In the genomic region with DNA sequence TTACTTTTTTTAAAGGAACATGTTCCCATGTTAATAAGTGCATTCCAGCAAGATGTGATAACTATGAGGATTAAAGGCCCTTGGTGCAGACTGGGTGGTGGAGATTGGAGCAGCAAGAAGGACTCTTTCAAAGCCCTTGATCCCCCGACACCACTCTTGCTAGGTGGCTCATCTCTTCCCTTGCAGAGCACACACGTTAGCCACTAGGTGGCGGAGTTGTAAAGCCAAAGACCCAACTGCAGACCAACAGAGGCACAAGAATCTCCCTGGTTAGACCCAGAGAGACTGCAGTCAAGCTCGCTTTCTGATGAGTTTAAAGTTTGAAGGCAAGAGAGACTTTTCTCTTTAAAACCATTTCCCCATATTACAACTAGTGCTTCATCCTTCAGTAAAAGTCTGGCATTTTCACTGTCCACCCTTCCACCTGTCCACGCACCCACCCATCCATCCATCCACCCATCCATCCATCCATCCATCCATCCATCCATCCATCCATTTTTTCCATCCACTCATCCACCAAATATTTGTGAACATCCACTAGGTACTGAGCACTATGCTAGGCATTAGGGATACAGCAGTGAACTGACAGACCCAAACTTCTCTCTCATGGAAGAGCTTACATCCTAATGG, we compare ENCODE assay signal across 8 cellular contexts.
DNase-seq lines count a peak whose midpoint lies in the region; ATAC-seq lines count a peak whose summit lies in the region.

No MANE protein-coding gene starts in this region.

- no peak overlapping the region for H3K27ac ChIP-seq in right cardiac atrium (ENCODE audit: low read length)

- no peaks in the 10 kb centered on the region for H3K4me1 ChIP-seq in right cardiac atrium (ENCODE audit: control insufficient read depth, insufficient read depth, low read length)

- H3K9me3 ChIP-seq in right cardiac atrium (ENCODE audit: control insufficient read depth, low read length) = no peaks in the 10 kb centered on the region

- H3K4me3 ChIP-seq in right cardiac atrium (ENCODE audit: low read length) = no peak overlapping the region
- H3K4me3 ChIP-seq in skeletal muscle cell (ENCODE audit: low read depth, low read length) = no peak overlapping the region

- WGBS in right cardiac atrium = 24% methylated on average over 5 of the region's 5 CpGs

- DNase-seq in DMS 273 treated with DMSO at 0.1 percent for 48 hours (lab: John Stamatoyannopoulos, UW) (peak; percentile 29), MV-4-11 (lab: John Stamatoyannopoulos, UW) (peak; percentile 51), SKM-1 (lab: John Stamatoyannopoulos, UW; ENCODE audit: unreplicated experiment) (peak; percentile 64), amniotic stem cell (lab: John Stamatoyannopoulos, UW) (peak; percentile 25), right cardiac atrium (peak in 2 of 3 donors; percentile 49 to 63), skeletal muscle cell (ENCODE audit: low read depth) (peak; percentile 24), OCI-M2 (lab: John Stamatoyannopoulos, UW; ENCODE audit: unreplicated experiment) (no peak)

- intact Hi-C loops in right cardiac atrium (cut with DNase I) = loop anchor here (5.0 kb wide), 4 partner anchors 491 to 511 kb away; a partner anchor contains a TSS

- H3K27me3 ChIP-seq in right cardiac atrium (ENCODE audit: control insufficient read depth, insufficient read depth) = no peaks in the 10 kb centered on the region

- ATAC-seq in GM21717 (IDR thresholded peaks at IDR 0.05; ENCODE audit: unreplicated experiment) = peak; percentile 75
- ATAC-seq in right cardiac atrium = peak; percentile 84 to 87
